17 cellular contexts compared by ENCODE assay signal in the genomic region with DNA sequence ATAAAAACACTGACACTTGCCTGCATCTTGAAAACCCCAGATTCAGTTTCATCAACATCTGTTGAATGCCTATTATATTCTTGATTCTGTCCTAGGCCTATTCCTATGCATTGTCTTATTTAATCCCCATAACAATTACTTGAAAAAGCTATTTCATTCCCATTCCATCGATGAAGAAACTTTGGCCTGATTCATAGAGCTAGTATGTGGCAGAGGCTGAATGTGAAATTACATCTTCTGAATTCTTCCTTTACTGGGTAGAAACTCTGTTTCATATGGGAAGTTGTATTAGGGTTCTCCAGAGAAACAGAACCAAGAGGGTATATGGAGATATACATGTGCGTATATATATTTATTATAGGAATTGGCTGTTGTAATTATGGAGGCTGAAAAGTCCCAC. TPM values are rescaled to one million over a fixed set of nuclear protein-coding genes. Genes with fewer than 3 reads are reported as not detected.
A peak's percentile ranks its signal among the peaks of the same experiment; 100 is the strongest.
DNase-seq lines count a peak whose midpoint lies in the region; ATAC-seq, FAIRE-seq and TF ChIP-seq lines count a peak whose summit lies in the region.
"Had no signal": no experiment of that assay in that cellular context is flagged by ENCODE, and none has a peak within 500 bp of the region (broad histone marks: within the 10 kb centered on the region; RNA-seq: fewer than 3 reads in every experiment).

No MANE protein-coding gene starts in this region.

- H3K36me3 ChIP-seq in GM23338 (ENCODE audit: insufficient read depth) = no peaks in the 10 kb centered on the region
- H3K36me3 ChIP-seq in adipocyte (ENCODE audit: control insufficient read depth, insufficient read depth, low read length, severe bottlenecking) = no peaks in the 10 kb centered on the region
- no peaks in the 10 kb centered on the region for H3K36me3 ChIP-seq in osteoblast (ENCODE audit: insufficient read depth, low read length)
- H3K36me3 ChIP-seq in SK-N-SH (replicated peaks in 1 of 2; ENCODE audit: control insufficient read depth in 1 of 2, insufficient read depth in 2 of 2, low read length in 1 of 2) = no peaks in the 10 kb centered on the region

- no peak overlapping the region for H3K27ac Mint-ChIP-seq in GM23338

- TF ChIP-seq RAD21 in A549 (conservative IDR thresholded peaks at IDR 0.05 in 1 of 2, IDR thresholded peaks at IDR 0.05 in 1 of 2) (no peak), SK-N-SH (IDR thresholded peaks at IDR 0.05; ENCODE audit: low read length) (no peak)

- H3K4me1 ChIP-seq in A549 (peaks cover 10% of the 10 kb centered on the region; the same call in 2 of the 3 replicates), GM23338 (ENCODE audit: insufficient read depth) (peaks cover 17% of the 10 kb centered on the region), adipocyte (ENCODE audit: control insufficient read depth, insufficient read depth, low read length) (peaks cover 10% of the 10 kb centered on the region), osteoblast (ENCODE audit: insufficient read depth, low read length) (peaks cover 33% of the 10 kb centered on the region), SK-N-SH (ENCODE audit: control insufficient read depth in 1 of 2, insufficient read depth in 2 of 2, low read depth in 1 of 2, low read length in 1 of 2) (no peaks in the 10 kb centered on the region)

- no peaks in the 10 kb centered on the region for H3K27me3 ChIP-seq in GM23338 (ENCODE audit: insufficient read depth)
- H3K27me3 ChIP-seq in adipocyte (replicated peaks; ENCODE audit: control insufficient read depth, insufficient read depth, low read length) = no peaks in the 10 kb centered on the region
- H3K27me3 ChIP-seq in osteoblast (ENCODE audit: insufficient read depth, low read length) = no peaks in the 10 kb centered on the region
- no peaks in the 10 kb centered on the region for H3K27me3 ChIP-seq in SK-N-SH (ENCODE audit: insufficient read depth)

- H4K20me1 ChIP-seq in GM23338 (replicated peaks; ENCODE audit: insufficient read depth) = no peaks in the 10 kb centered on the region
- peaks cover 7% of the 10 kb centered on the region for H4K20me1 ChIP-seq in osteoblast (ENCODE audit: insufficient read depth, low read length)
- H4K20me1 ChIP-seq in SK-N-SH (ENCODE audit: insufficient read depth) = no peaks in the 10 kb centered on the region

- H3F3A ChIP-seq in GM23338 (replicated peaks; ENCODE audit: low read depth) = no peaks in the 10 kb centered on the region
- no peaks in the 10 kb centered on the region for H3F3A ChIP-seq in SK-N-SH (replicated peaks; ENCODE audit: insufficient read depth)

- no peaks in the 10 kb centered on the region for H3K36me3 Mint-ChIP-seq in GM23338 (ENCODE audit: low read depth)
- H3K36me3 Mint-ChIP-seq: CD4-positive, CD25-positive, alpha-beta regulatory T cell had no signal

- ATAC-seq in A549 (no peak), GM23338 (no peak), GM19463 (IDR thresholded peaks at IDR 0.05; ENCODE audit: unreplicated experiment) (no peak)

- no peaks in the 10 kb centered on the region for H3K27me3 Mint-ChIP-seq in GM23338 (ENCODE audit: insufficient read depth, low read depth, poor library complexity)

- POLR2A ChIA-PET in A549 (lab: Yijun Ruan, JAX) (no interaction called here), SK-N-SH (lab: Yijun Ruan, JAX) (no interaction called here)

- TF ChIP-seq POLR2A in A549 (IDR thresholded peaks at IDR 0.05; ENCODE audit: low read length) = no peak

- H3K9me2 ChIP-seq in GM23338 (ENCODE audit: insufficient read depth) (peaks cover 5% of the 10 kb centered on the region; the same call in 1 of the 2 replicates), SK-N-SH (no peaks in the 10 kb centered on the region)

- no peak overlapping the region for H3K4me3 ChIP-seq in A549
- no peak overlapping the region for H3K4me3 ChIP-seq in GM23338
- no peak overlapping the region for H3K4me3 ChIP-seq in adipocyte (ENCODE audit: low read length)
- H3K4me3 ChIP-seq in osteoblast (ENCODE audit: insufficient read depth, low read length) = no peak overlapping the region
- no peak overlapping the region for H3K4me3 ChIP-seq in SK-N-SH (ENCODE audit: low read depth in 2 of 2, low read length in 1 of 2)

- no peak for DNase-seq in A549 (ENCODE audit: low read depth in 1 of 2, low spot score in 1 of 2)
- DNase-seq in GM23338 (ENCODE audit: low spot score) = no peak
- peak; percentile 68 for DNase-seq in adipocyte (ENCODE audit: low read depth)
- no peak for DNase-seq in osteoblast (ENCODE audit: insufficient read length, low spot score, missing footprints)
- DNase-seq in G401 (ENCODE audit: low spot score) = no peak
- no peak for DNase-seq in A172 (ENCODE audit: low spot score)
- no peak for DNase-seq in SK-N-SH
- DNase-seq: 8988T; AML-193; CD4-positive, CD25-positive, alpha-beta regulatory T cell; GF-D8; NCI-H1436 treated with DMSO at 0.1 percent for 48 hours; NCI-H2081 treated with DMSO at 0.1 percent for 48 hours; NCI-H446; T-helper 1 cell had no signal

- peaks cover 26% of the 10 kb centered on the region for H3K4me1 Mint-ChIP-seq in GM23338

- FAIRE-seq in A549 (lab: Jason Lieb, UNC) = no peak
- FAIRE-seq: H54 had no signal

- 87% methylated on average over 2 of the region's 2 CpGs for WGBS in A549 (ENCODE audit: missing lambda C conversion rate)
- 7% methylated on average over 2 of the region's 2 CpGs for WGBS in SK-N-SH (ENCODE audit: low lambda C conversion rate)

- CTCF ChIA-PET in A549 (lab: Yijun Ruan, JAX) (interaction anchor here (0.5 kb wide), 1 partner anchor 133 kb away, joined by 3 read pairs; no protein-coding TSS in a partner anchor), SK-N-SH (lab: Yijun Ruan, JAX) (no interaction called here)

- H3K4me3 Mint-ChIP-seq in GM23338 = no peak overlapping the region
- H3K4me3 Mint-ChIP-seq: CD4-positive, CD25-positive, alpha-beta regulatory T cell had no signal

- H3K4me2 ChIP-seq in A549 (0 out of 3 replicates have a peak overlapping the region, but pooled peaks have one; percentile 33), GM23338 (0 out of 2 replicates have a peak overlapping the region, but pooled peaks have one; percentile 0), osteoblast (ENCODE audit: insufficient read depth, low read length) (peak overlapping the region; percentile 1), SK-N-SH (no peak overlapping the region)

- H3K27ac ChIP-seq in A549 (no peak overlapping the region), GM23338 (ENCODE audit: low read depth) (no peak overlapping the region), osteoblast (ENCODE audit: low read depth, low read length) (peak overlapping the region; percentile 53), SK-N-SH (ENCODE audit: low read depth in 2 of 2, low read length in 1 of 2) (no peak overlapping the region)

- H3K9me3 Mint-ChIP-seq in GM23338 = peaks cover 2% of the 10 kb centered on the region; the same call in 1 of the 3 replicates

- TF ChIP-seq CTCF in A549 (IDR thresholded peaks at IDR 0.05) (no peak), GM23338 (conservative IDR thresholded peaks at IDR 0.05; ENCODE audit: low read depth in 2 of 2) (no peak), osteoblast (IDR thresholded peaks at IDR 0.05; ENCODE audit: extremely low read depth, low read depth, low read length) (no peak), SK-N-SH (IDR thresholded peaks at IDR 0.05) (no peak)

- H3K79me2 ChIP-seq in GM23338 (replicated peaks; ENCODE audit: insufficient read depth) (no peaks in the 10 kb centered on the region), osteoblast (ENCODE audit: insufficient read depth, low read length) (peaks cover 46% of the 10 kb centered on the region), SK-N-SH (ENCODE audit: insufficient read depth) (no peaks in the 10 kb centered on the region)

- H3K9me3 ChIP-seq in A549 = no peaks in the 10 kb centered on the region
- H3K9me3 ChIP-seq in adipocyte (ENCODE audit: control insufficient read depth, low read length) = no peaks in the 10 kb centered on the region
- H3K9me3 ChIP-seq in osteoblast (ENCODE audit: low read depth, low read length) = no peaks in the 10 kb centered on the region
- no peaks in the 10 kb centered on the region for H3K9me3 ChIP-seq in SK-N-SH

- H3K9ac ChIP-seq in adipocyte (ENCODE audit: low read length) (no peak overlapping the region), SK-N-SH (no peak overlapping the region)

- TF ChIP-seq EP300 in A549 (IDR thresholded peaks at IDR 0.05) (no peak), SK-N-SH (IDR thresholded peaks at IDR 0.05; ENCODE audit: borderline replicate concordance in 1 of 2, low read depth in 1 of 2, low read length in 1 of 2) (no peak)

- H2AFZ ChIP-seq in GM23338 = no peak overlapping the region
- H2AFZ ChIP-seq in osteoblast (ENCODE audit: low read length) = no peak overlapping the region
- H2AFZ ChIP-seq in SK-N-SH (ENCODE audit: low read depth) = no peak overlapping the region

- in situ Hi-C loops in G401 (cut with HindIII; ENCODE audit: low sequenced_read_pairs) = no loop called here

TF ChIP-seq in A549, 52 proteins besides CTCF, POLR2A, EP300 and RAD21 (continues in another document):
- no peak for TF ChIP-seq BHLHE40 (IDR thresholded peaks at IDR 0.05; ENCODE audit: low read depth, low read length)
- TF ChIP-seq NPAS2 (CRISPR knock-in tag; IDR thresholded peaks at IDR 0.05; ENCODE audit: borderline replicate concordance) = no peak
- no peak for TF ChIP-seq MAZ (IDR thresholded peaks at IDR 0.05; ENCODE audit: borderline replicate concordance, low read depth, low read length)

TF ChIP-seq in GM23338, 12 proteins besides CTCF, POLR2A, EP300 and RAD21 (continues in another document):
- TF ChIP-seq ZNF331 (CRISPR knock-in tag; IDR thresholded peaks at IDR 0.05; ENCODE audit: low read depth) = no peak
- no peak for TF ChIP-seq NANOG (IDR thresholded peaks at IDR 0.05; ENCODE audit: borderline replicate concordance)
- TF ChIP-seq EZH2 (IDR thresholded peaks at IDR 0.05; ENCODE audit: low read depth, unreplicated experiment) = no peak

TF ChIP-seq in SK-N-SH, 30 proteins besides CTCF, POLR2A, EP300 and RAD21 (continues in another document):
- TF ChIP-seq SMC3 (IDR thresholded peaks at IDR 0.05; ENCODE audit: low read depth, low read length) (no peak), RXRA (IDR thresholded peaks at IDR 0.05; ENCODE audit: borderline replicate concordance, low read depth) (no peak), RCOR1 (IDR thresholded peaks at IDR 0.05; ENCODE audit: low read length) (no peak), POLR2AphosphoS5 (IDR thresholded peaks at IDR 0.05; ENCODE audit: low read depth, low read length) (no peak)

RNA-seq across cellular contexts. Expression of a gene that starts 35.0 kb away (rescaled TPM):
- polyA plus RNA-seq in A549 (2011; rRNA removed) (2.9 TPM in 2 replicates), A549 (2017; fragmentation: RNase III; extraction: RNeasy Plus Mini Kit Qiagen cat#74134 plus additional on column Dnase treatment) (1.7 to 1.8 TPM (median 1.7 TPM) in 3 replicates), GM23338 (2016; fragmentation: Nextera tagmentation; extraction: Ambion mirVana) (1.0 and 1.2 TPM in 2 replicates), SK-N-SH (2012; rRNA removed) (not detected in 2 replicates)
- polyA plus RNA-seq in A549 (2012; cell fraction: cytosol; rRNA removed) = 0.37 and 0.45 TPM in 2 replicates
- 0.54 and 0.59 TPM in 2 replicates for polyA plus RNA-seq in A549 (2012; cell fraction: nucleus; rRNA removed)
- polyA minus RNA-seq in A549 (2011; rRNA and poly(A)+ RNA removed) = 5.0 and 5.5 TPM in 2 replicates
- 1.5 and 2.3 TPM in 2 replicates for total RNA-seq in GM23338 (2014; rRNA removed; shearing (Covaris generic))
- total RNA-seq in osteoblast = 13.0 and 24.8 TPM in 2 replicates
- total RNA-seq in G401 (2014; rRNA removed; shearing (Covaris generic)) = 0.06 and 0.10 TPM in 2 replicates
- total RNA-seq in A172 (2014; rRNA removed; shearing (Covaris generic)) = not detected in 2 replicates
- under 0.01 TPM in 1 of 2 replicates, not detected in the other for polyA plus RNA-seq in SK-N-SH (2012; cell fraction: cytosol; rRNA removed)
- polyA plus RNA-seq in SK-N-SH (2012; cell fraction: nucleus; rRNA removed) = not detected in 2 replicates
- total RNA-seq: CD4-positive, CD25-positive, alpha-beta regulatory T cell had no signal
- polyA plus RNA-seq: CD4-positive, CD25-positive, alpha-beta regulatory T cell had no signal
